ENCODE assay signal across 24 cellular contexts in the genomic region with DNA sequence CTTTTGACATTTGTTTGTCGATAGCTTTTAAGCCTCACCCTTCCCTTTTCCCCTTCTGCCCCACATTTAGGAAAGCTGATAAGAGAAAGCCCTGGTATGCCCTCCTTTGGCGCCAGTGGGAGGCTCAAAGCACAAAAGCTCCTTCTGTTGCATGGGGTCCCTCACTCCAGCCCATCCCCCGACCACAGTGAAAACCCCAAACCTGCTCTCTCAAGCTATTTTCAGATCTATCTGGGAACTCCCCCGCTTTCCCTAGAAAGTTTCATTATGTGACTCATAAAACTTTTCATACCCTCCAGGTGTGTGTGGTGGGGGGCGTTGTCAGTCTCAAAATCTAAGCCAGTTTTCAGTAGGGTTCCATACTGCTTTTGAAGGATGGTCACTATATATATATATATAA.
DNase-seq lines count a peak whose midpoint lies in the region; ATAC-seq and TF ChIP-seq lines count a peak whose summit lies in the region.
"Had no signal": no experiment of that assay in that cellular context is flagged by ENCODE, and none has a peak within 500 bp of the region (broad histone marks: within the 10 kb centered on the region; RNA-seq: fewer than 3 reads in every experiment).

No MANE protein-coding gene starts in this region.

- POLR2A ChIA-PET in Caco-2 (lab: Charles Lee), result no interaction called here
- POLR2A ChIA-PET in WTC11 (lab: Charles Lee), result interaction anchor here (0.7 kb wide), 2 partner anchors 505 to 1368 kb away, joined by 3 read pairs; no protein-coding TSS in a partner anchor

- H3K4me3 Mint-ChIP-seq in Caco-2 (ENCODE audit: unreplicated experiment) (no peak overlapping the region), WTC11 (no peak overlapping the region)
- H3K4me3 Mint-ChIP-seq: activated naive CD4-positive, alpha-beta T cell treated with anti-CD3 and anti-CD28 coated beads, Interleukin-2, amount 10 ng/mL, durations not matched to agents 7 days and 5 days; B cell had no signal

- CTCF ChIA-PET in Caco-2 (lab: Charles Lee), result no interaction called here
- CTCF ChIA-PET in WTC11 (lab: Charles Lee), result interaction anchor here (0.7 to 1.5 kb wide), 2 partner anchors 39 to 81 kb away, joined by 3 read pairs; no protein-coding TSS in a partner anchor

- DNase-seq in Caco-2 (no peak), WTC11 (ENCODE audit: low spot score) (peak; percentile 40), stomach (no peak), left lobe of liver (ENCODE audit: low spot score) (no peak), NCI-H187 (lab: John Stamatoyannopoulos, UW) (no peak), T-helper 9 cell (no peak)
- DNase-seq: activated naive CD4-positive, alpha-beta T cell treated with anti-CD3 and anti-CD28 coated beads, Interleukin-2, amount 10 ng/mL, durations not matched to agents 7 days and 5 days; activated T-cell treated with anti-CD3 and anti-CD28 coated beads, Interleukin-2, amount 50 U/mL, for 48 hours; anterior cingulate cortex; dermis blood vessel endothelial cell; GF-D8; glutamatergic neuron; NCI-H1048; NCI-H2081; NCI-H446 treated with DMSO at 0.1 percent for 48 hours; SHP77 treated with DMSO at 0.1 percent for 48 hours; sigmoid colon; stimulated activated CD4-positive, alpha-beta T cell treated with anti-CD3 and anti-CD28 coated beads, Interleukin-15, amount 100 ng/mL, for 24 hours; stimulated activated CD8-positive, alpha-beta memory T cell treated with anti-CD3 and anti-CD28 coated beads, Interleukin-4, amount 100 ng/mL, for 48 hours; upper lobe of right lung had no signal

- H3K4me3 ChIP-seq in Caco-2 (ENCODE audit: low read depth, low read length), result no peak overlapping the region
- H3K4me3 ChIP-seq in stomach, result no peak overlapping the region
- H3K4me3 ChIP-seq: cardiac muscle cell, sigmoid colon, upper lobe of right lung had no signal

- TF ChIP-seq CTCF in Caco-2 (IDR thresholded peaks at IDR 0.05; ENCODE audit: insufficient read depth in 1 of 2, low read depth in 1 of 2, low read length in 1 of 2, severe bottlenecking in 1 of 2, unreplicated experiment in 1 of 2) (no peak), WTC11 (IDR thresholded peaks at IDR 0.05) (no peak), stomach (IDR thresholded peaks at IDR 0.05) (no peak)

- WGBS in stomach, 5 donors, result 49 to 65% (median 57%) methylated on average over 5 of the region's 5 CpGs

- no peak overlapping the region for H3K27ac ChIP-seq in stomach
- H3K27ac ChIP-seq: cardiac muscle cell, sigmoid colon, upper lobe of right lung had no signal

- no peaks in the 10 kb centered on the region for H3K27me3 Mint-ChIP-seq in Caco-2 (ENCODE audit: insufficient read depth, unreplicated experiment)
- no peaks in the 10 kb centered on the region for H3K27me3 Mint-ChIP-seq in WTC11 (ENCODE audit: low read depth)
- H3K27me3 Mint-ChIP-seq: activated naive CD4-positive, alpha-beta T cell treated with anti-CD3 and anti-CD28 coated beads, Interleukin-2, amount 10 ng/mL, durations not matched to agents 7 days and 5 days; B cell had no signal

- ATAC-seq in GM18858 (IDR thresholded peaks at IDR 0.05; ENCODE audit: unreplicated experiment) (peak; percentile 49), HG02798 (IDR thresholded peaks at IDR 0.05; ENCODE audit: poor library complexity, unreplicated experiment) (peak; percentile 66), WTC11 (peak; percentile 90), left lobe of liver (no peak)
- ATAC-seq: upper lobe of right lung had no signal

- no peaks in the 10 kb centered on the region for H3K27me3 ChIP-seq in Caco-2 (replicated peaks; ENCODE audit: control insufficient read depth, insufficient read depth, low read length)
- H3K27me3 ChIP-seq in stomach, result no peaks in the 10 kb centered on the region
- H3K27me3 ChIP-seq: cardiac muscle cell, sigmoid colon, upper lobe of right lung had no signal

- BruUV-seq in Caco-2 (replicated peaks; lab: Mats Ljungman, UMichigan), result no TSS peak

- H3K36me3 ChIP-seq in Caco-2 (ENCODE audit: control insufficient read depth, insufficient read depth, low read length) (no peaks in the 10 kb centered on the region), stomach (no peaks in the 10 kb centered on the region)
- H3K36me3 ChIP-seq: cardiac muscle cell, sigmoid colon, upper lobe of right lung had no signal

- H3K4me1 Mint-ChIP-seq in Caco-2 (ENCODE audit: low read depth, unreplicated experiment), result peaks cover 17% of the 10 kb centered on the region
- H3K4me1 Mint-ChIP-seq in WTC11, result peaks cover 12% of the 10 kb centered on the region
- H3K4me1 Mint-ChIP-seq: activated naive CD4-positive, alpha-beta T cell treated with anti-CD3 and anti-CD28 coated beads, Interleukin-2, amount 10 ng/mL, durations not matched to agents 7 days and 5 days; B cell had no signal

- no peak for TF ChIP-seq POLR2A in stomach (IDR thresholded peaks at IDR 0.05)

- H3K9me3 Mint-ChIP-seq in Caco-2 (ENCODE audit: unreplicated experiment), result no peaks in the 10 kb centered on the region
- peaks cover 3% of the 10 kb centered on the region; the same call in 1 of the 2 replicates for H3K9me3 Mint-ChIP-seq in WTC11

- H3K4me1 ChIP-seq in Caco-2 (peaks cover 7% of the 10 kb centered on the region; the same call in 1 of the 2 replicates), stomach (no peaks in the 10 kb centered on the region)
- H3K4me1 ChIP-seq: sigmoid colon, upper lobe of right lung had no signal

- H3K9me3 ChIP-seq in Caco-2 (no peaks in the 10 kb centered on the region), stomach (no peaks in the 10 kb centered on the region)
- H3K9me3 ChIP-seq: sigmoid colon, upper lobe of right lung had no signal

- TF ChIP-seq EP300 in stomach (IDR thresholded peaks at IDR 0.05), result no peak

- intact Hi-C loops in Caco-2 (cut with micrococcal nuclease; ENCODE audit: unreplicated experiment) (no loop called here), stomach (cut with DNase I; ENCODE audit: low total_unique reads) (no loop called here)

- H3K36me3 Mint-ChIP-seq in Caco-2 (ENCODE audit: insufficient read depth, unreplicated experiment) (no peaks in the 10 kb centered on the region), WTC11 (0 out of 2 replicates have a peak, but pooled peaks cover 2% of the 10 kb centered on the region)
- H3K36me3 Mint-ChIP-seq: activated naive CD4-positive, alpha-beta T cell treated with anti-CD3 and anti-CD28 coated beads, Interleukin-2, amount 10 ng/mL, durations not matched to agents 7 days and 5 days had no signal

- H3K27ac Mint-ChIP-seq in Caco-2 (ENCODE audit: unreplicated experiment) (peak overlapping the region; percentile 52), WTC11 (no peak overlapping the region)
- H3K27ac Mint-ChIP-seq: activated naive CD4-positive, alpha-beta T cell treated with anti-CD3 and anti-CD28 coated beads, Interleukin-2, amount 10 ng/mL, durations not matched to agents 7 days and 5 days; B cell had no signal

TF ChIP-seq in WTC11, 78 proteins besides CTCF, POLR2A, EP300 and RAD21:
- TF ChIP-seq SMAD3 (CRISPR knock-in tag; IDR thresholded peaks at IDR 0.05; ENCODE audit: borderline replicate concordance) (no peak), JAZF1 (CRISPR knock-in tag; IDR thresholded peaks at IDR 0.05) (no peak), ZNF317 (CRISPR knock-in tag; IDR thresholded peaks at IDR 0.05; ENCODE audit: borderline replicate concordance, low read depth) (no peak), GRHL2 (CRISPR knock-in tag; IDR thresholded peaks at IDR 0.05; ENCODE audit: insufficient replicate concordance, severe bottlenecking) (no peak)
- TF ChIP-seq, protein P1, sequence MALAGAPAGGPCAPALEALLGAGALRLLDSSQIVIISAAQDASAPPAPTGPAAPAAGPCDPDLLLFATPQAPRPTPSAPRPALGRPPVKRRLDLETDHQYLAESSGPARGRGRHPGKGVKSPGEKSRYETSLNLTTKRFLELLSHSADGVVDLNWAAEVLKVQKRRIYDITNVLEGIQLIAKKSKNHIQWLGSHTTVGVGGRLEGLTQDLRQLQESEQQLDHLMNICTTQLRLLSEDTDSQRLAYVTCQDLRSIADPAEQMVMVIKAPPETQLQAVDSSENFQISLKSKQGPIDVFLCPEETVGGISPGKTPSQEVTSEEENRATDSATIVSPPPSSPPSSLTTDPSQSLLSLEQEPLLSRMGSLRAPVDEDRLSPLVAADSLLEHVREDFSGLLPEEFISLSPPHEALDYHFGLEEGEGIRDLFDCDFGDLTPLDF (CRISPR knock-in tag; IDR thresholded peaks at IDR 0.05), result no peak
